In genomic region chr1:27267153-27267552, GRCh38 we compare ENCODE assay signal across 29 cellular contexts.
"Had no signal": no experiment of that assay in that cellular context is flagged by ENCODE, and none has a peak within 500 bp of the region (broad histone marks: within the 10 kb centered on the region; RNA-seq: fewer than 3 reads in every experiment).

No MANE protein-coding gene starts in this region.

- H3K4me3 ChIP-seq: neural progenitor cell, ovary, psoas muscle, right lobe of liver, sigmoid colon, smooth muscle cell, spleen, suprapubic skin, testis, tibial artery, upper lobe of left lung, vagina had no signal

- H3K4me1 ChIP-seq: neural progenitor cell, parathyroid adenoma, psoas muscle, right lobe of liver, sigmoid colon, spleen, suprapubic skin, tibial artery, upper lobe of left lung, vagina had no signal

- H3K27ac ChIP-seq: neural progenitor cell, ovary, parathyroid adenoma, psoas muscle, right lobe of liver, sigmoid colon, spleen, suprapubic skin, testis, tibial artery, upper lobe of left lung, vagina had no signal

- ATAC-seq: natural killer cell; psoas muscle; right cardiac atrium; right lobe of liver; stimulated activated memory B cell treated with anti-CD40 and anti-IgM and Interleukin-4, amounts not matched to agents 10 μg/mL and 1 μg/mL and 100 μg/mL, for 72 hours; stimulated activated naive CD8-positive, alpha-beta T cell treated with anti-CD3 and anti-CD28 coated beads, Interleukin-15, amount 100 ng/mL, for 72 hours; stimulated activated naive CD8-positive, alpha-beta T cell treated with anti-CD3 and anti-CD28 coated beads, Interleukin-15, Interleukin-2, amounts not matched to agents 100 U/mL and 50 U/mL, for 24 hours had no signal

- H3K9ac ChIP-seq: neural progenitor cell, parathyroid adenoma had no signal

- DNase-seq: natural killer cell; occipital lobe; ovary; posterior cingulate gyrus; psoas muscle; right cardiac atrium; right lobe of liver; sigmoid colon; spleen; stimulated activated CD4-positive, alpha-beta T cell treated with anti-CD3 and anti-CD28 coated beads, Interleukin-12 subunit alpha, Interleukin-12 subunit beta, amount 100 ng/mL, for 4 hours; stimulated activated CD4-positive, alpha-beta T cell treated with anti-CD3 and anti-CD28 coated beads, Interleukin-1b, Interleukin-23, amount 100 ng/mL, for 48 hours; stimulated activated CD4-positive, alpha-beta T cell treated with anti-CD3 and anti-CD28 coated beads, Interleukin-4, amount 100 ng/mL, for 1 hour; stimulated activated CD4-positive, alpha-beta T cell treated with anti-CD3 and anti-CD28 coated beads, Interleukin-4, amount 100 ng/mL, for 4 hours; stimulated activated CD8-positive, alpha-beta memory T cell treated with anti-CD3 and anti-CD28 coated beads, Interleukin-4, amount 100 ng/mL, for 48 hours; stimulated activated naive CD4-positive, alpha-beta T cell; stimulated activated naive CD8-positive, alpha-beta T cell treated with anti-CD3 and anti-CD28 coated beads, Interleukin-15, amount 100 ng/mL, for 72 hours; stimulated activated naive CD8-positive, alpha-beta T cell treated with anti-CD3 and anti-CD28 coated beads, Interleukin-15, Interleukin-2, amounts not matched to agents 100 U/mL and 50 U/mL, for 24 hours; substantia nigra; testis; tibial artery; trophoblast cell; upper lobe of left lung had no signal

- H3K27me3 ChIP-seq: neural progenitor cell, ovary, right lobe of liver, sigmoid colon, spleen, suprapubic skin, testis, tibial artery, upper lobe of left lung, vagina had no signal

- FAIRE-seq: urothelium cell line had no signal

- H3K36me3 ChIP-seq: neural progenitor cell, ovary had no signal

- H3K9me3 ChIP-seq: ovary, psoas muscle, right lobe of liver, sigmoid colon, spleen, suprapubic skin, testis, tibial artery, upper lobe of left lung, vagina had no signal
